Comparison of ENCODE assay signal across 1 cellular context in the genomic region with DNA sequence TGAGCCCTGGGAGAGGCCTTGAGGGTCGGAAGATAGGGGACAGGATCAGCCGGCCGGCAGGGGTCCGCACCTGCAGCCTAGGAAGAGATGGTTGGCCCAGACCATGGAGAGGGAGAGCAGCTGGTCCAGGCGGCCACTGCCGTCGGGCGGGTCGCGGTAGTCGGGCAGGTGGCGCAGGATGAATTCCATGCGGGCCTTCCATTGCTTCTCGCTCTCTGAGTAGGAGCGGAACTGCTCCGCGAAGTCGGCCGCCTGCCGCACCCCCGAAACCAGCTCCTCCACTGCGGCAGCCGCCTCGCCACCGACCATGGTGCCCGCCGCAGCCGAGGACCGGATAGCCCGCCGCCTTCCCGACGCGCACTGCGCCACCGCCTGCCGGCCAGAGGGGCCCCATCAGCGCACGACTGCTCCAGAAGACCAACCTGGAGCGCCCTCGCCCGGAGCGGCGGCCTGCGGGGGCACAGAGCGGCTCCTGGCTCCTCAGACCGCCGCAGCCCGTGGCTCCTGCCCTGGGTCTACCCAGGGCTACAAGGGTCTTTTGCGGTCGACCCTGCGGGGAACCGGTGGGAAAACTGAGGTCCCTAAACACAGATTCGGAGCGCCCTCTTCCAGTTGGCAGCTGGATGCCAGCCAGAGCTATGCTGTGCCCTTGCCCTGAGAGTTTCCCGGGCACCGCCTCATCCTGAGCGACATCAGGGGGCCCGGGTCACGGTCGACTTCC.
TF ChIP-seq lines count a peak whose summit lies in the region.

A gene with protein sequence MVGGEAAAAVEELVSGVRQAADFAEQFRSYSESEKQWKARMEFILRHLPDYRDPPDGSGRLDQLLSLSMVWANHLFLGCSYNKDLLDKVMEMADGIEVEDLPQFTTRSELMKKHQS (minus strand): TSS at position 336 of the 721 bp plus-strand sequence. CDS start 27 bp downstream, at position 309.

TF ChIP-seq in HepG2, 621 proteins besides CTCF, POLR2A, EP300 and RAD21 (continued from another document and continues in another):
- TF ChIP-seq KAT7 (CRISPR knock-in tag; IDR thresholded peaks at IDR 0.05; ENCODE audit: borderline replicate concordance) (peak; percentile 97; the same call in 1 of the 2 replicates), ZBTB1 (CRISPR knock-in tag; IDR thresholded peaks at IDR 0.05; ENCODE audit: borderline replicate concordance) (no peak; the same call in 1 of the 2 replicates), MEIS1 (CRISPR knock-in tag; IDR thresholded peaks at IDR 0.05; ENCODE audit: borderline replicate concordance) (peak; percentile 97), ZNF335 (CRISPR knock-in tag; IDR thresholded peaks at IDR 0.05) (peak; percentile 81; the same call in 1 of the 2 replicates), KLF6 (CRISPR knock-in tag; IDR thresholded peaks at IDR 0.05) (peak; percentile 81), ZNF7 (CRISPR knock-in tag; IDR thresholded peaks at IDR 0.05) (no peak), HOXA5 (CRISPR knock-in tag; IDR thresholded peaks at IDR 0.05) (peak; percentile 90), NFYB (CRISPR knock-in tag; IDR thresholded peaks at IDR 0.05) (no peak), ZSCAN9 (CRISPR knock-in tag; IDR thresholded peaks at IDR 0.05; ENCODE audit: borderline replicate concordance) (peak; percentile 86; the same call in 1 of the 2 replicates), ZNF333 (CRISPR knock-in tag; IDR thresholded peaks at IDR 0.05; ENCODE audit: borderline replicate concordance) (0 out of 2 replicates have a peak, but pooled peaks have one; percentile 25), EEA1 (CRISPR knock-in tag; IDR thresholded peaks at IDR 0.05; ENCODE audit: borderline replicate concordance) (no peak), ZFYVE20 (CRISPR knock-in tag; IDR thresholded peaks at IDR 0.05; ENCODE audit: borderline replicate concordance, low read depth) (peak; percentile 85; the same call in 1 of the 2 replicates), ZNF496 (CRISPR knock-in tag; IDR thresholded peaks at IDR 0.05; ENCODE audit: insufficient replicate concordance) (no peak), PLRG1 (conservative IDR thresholded peaks at IDR 0.05) (no peak), SOX13 (IDR thresholded peaks at IDR 0.05) (no peak; the same call in 1 of the 2 replicates), SOX13 (CRISPR knock-in tag; conservative IDR thresholded peaks at IDR 0.05 in 1 of 2, IDR thresholded peaks at IDR 0.05 in 1 of 2) (peak in 1 of 2 experiments; percentile 67; a peak in 2 of 4 replicates), SYNCRIP (IDR thresholded peaks at IDR 0.05; ENCODE audit: insufficient read depth, low read depth, low read length) (no peak), NCOR1 (IDR thresholded peaks at IDR 0.05; ENCODE audit: borderline replicate concordance, low read length) (no peak; the same call in 1 of the 2 replicates), ESRRA (CRISPR knock-in tag; IDR thresholded peaks at IDR 0.05; ENCODE audit: low read depth) (no peak), NCOA2 (CRISPR knock-in tag; IDR thresholded peaks at IDR 0.05) (peak; percentile 72; the same call in 1 of the 2 replicates), SIN3B (IDR thresholded peaks at IDR 0.05; ENCODE audit: low read length) (peak; percentile 86), THYN1 (CRISPR knock-in tag; IDR thresholded peaks at IDR 0.05; ENCODE audit: borderline replicate concordance, low read depth) (no peak), ZNF878 (CRISPR knock-in tag; IDR thresholded peaks at IDR 0.05) (no peak), TCF12 (IDR thresholded peaks at IDR 0.05) (no peak), TCF12 (CRISPR knock-in tag; IDR thresholded peaks at IDR 0.05) (peak; percentile 73; the same call in 1 of the 2 replicates), ZNF737 (CRISPR knock-in tag; IDR thresholded peaks at IDR 0.05; ENCODE audit: borderline replicate concordance) (no peak; the same call in 1 of the 2 replicates), KLF11 (CRISPR knock-in tag; IDR thresholded peaks at IDR 0.05) (peak; percentile 40; the same call in 1 of the 2 replicates), KAT8 (CRISPR knock-in tag; IDR thresholded peaks at IDR 0.05) (peak; percentile 97), ZNF264 (CRISPR knock-in tag; IDR thresholded peaks at IDR 0.05) (peak; percentile 75; the same call in 1 of the 2 replicates), MED1 (CRISPR knock-in tag; IDR thresholded peaks at IDR 0.05) (peak; percentile 90), ZNF24 (IDR thresholded peaks at IDR 0.05) (0 out of 2 replicates have a peak, but pooled peaks have one; percentile 14), MATR3 (CRISPR knock-in tag; IDR thresholded peaks at IDR 0.05) (no peak), ADNP (CRISPR knock-in tag; IDR thresholded peaks at IDR 0.05) (no peak), MIXL1 (CRISPR knock-in tag; IDR thresholded peaks at IDR 0.05) (peak; percentile 82; the same call in 1 of the 2 replicates), KDM3A (CRISPR knock-in tag; IDR thresholded peaks at IDR 0.05; ENCODE audit: low read depth) (peak; percentile 97), ZNF317 (CRISPR knock-in tag; IDR thresholded peaks at IDR 0.05) (peak; percentile 54; the same call in 1 of the 2 replicates), ZNF292 (CRISPR knock-in tag; IDR thresholded peaks at IDR 0.05; ENCODE audit: borderline replicate concordance, low read depth) (no peak), SETDB1 (CRISPR knock-in tag; IDR thresholded peaks at IDR 0.05; ENCODE audit: borderline replicate concordance) (no peak), PITX1 (CRISPR knock-in tag; IDR thresholded peaks at IDR 0.05) (peak; percentile 65), ZNF10 (CRISPR knock-in tag; IDR thresholded peaks at IDR 0.05; ENCODE audit: borderline replicate concordance, low read depth) (no peak), ZNF33B (CRISPR knock-in tag; IDR thresholded peaks at IDR 0.05) (peak; percentile 85), ZNF598 (CRISPR knock-in tag; IDR thresholded peaks at IDR 0.05; ENCODE audit: borderline replicate concordance) (peak; percentile 85; the same call in 1 of the 2 replicates), ZC3H13 (CRISPR knock-in tag; IDR thresholded peaks at IDR 0.05) (peak; percentile 91)
- TF ChIP-seq, protein P1, sequence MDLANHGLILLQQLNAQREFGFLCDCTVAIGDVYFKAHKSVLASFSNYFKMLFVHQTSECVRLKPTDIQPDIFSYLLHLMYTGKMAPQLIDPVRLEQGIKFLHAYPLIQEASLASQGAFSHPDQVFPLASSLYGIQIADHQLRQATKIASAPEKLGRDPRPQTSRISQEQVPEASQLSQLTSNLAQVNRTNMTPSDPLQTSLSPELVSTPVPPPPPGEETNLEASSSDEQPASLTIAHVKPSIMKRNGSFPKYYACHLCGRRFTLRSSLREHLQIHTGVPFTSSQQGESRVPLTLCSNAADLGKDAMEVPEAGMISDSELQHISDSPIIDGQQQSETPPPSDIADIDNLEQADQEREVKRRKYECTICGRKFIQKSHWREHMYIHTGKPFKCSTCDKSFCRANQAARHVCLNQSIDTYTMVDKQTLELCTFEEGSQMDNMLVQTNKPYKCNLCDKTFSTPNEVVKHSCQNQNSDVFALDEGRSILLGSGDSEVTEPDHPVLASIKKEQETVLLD (CRISPR knock-in tag; IDR thresholded peaks at IDR 0.05; ENCODE audit: low read depth) = peak; percentile 91
- TF ChIP-seq, protein P2, sequence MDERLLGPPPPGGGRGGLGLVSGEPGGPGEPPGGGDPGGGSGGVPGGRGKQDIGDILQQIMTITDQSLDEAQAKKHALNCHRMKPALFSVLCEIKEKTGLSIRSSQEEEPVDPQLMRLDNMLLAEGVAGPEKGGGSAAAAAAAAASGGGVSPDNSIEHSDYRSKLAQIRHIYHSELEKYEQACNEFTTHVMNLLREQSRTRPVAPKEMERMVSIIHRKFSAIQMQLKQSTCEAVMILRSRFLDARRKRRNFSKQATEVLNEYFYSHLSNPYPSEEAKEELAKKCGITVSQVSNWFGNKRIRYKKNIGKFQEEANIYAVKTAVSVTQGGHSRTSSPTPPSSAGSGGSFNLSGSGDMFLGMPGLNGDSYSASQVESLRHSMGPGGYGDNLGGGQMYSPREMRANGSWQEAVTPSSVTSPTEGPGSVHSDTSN (CRISPR knock-in tag; IDR thresholded peaks at IDR 0.05) = no peak
- TF ChIP-seq, protein P3, sequence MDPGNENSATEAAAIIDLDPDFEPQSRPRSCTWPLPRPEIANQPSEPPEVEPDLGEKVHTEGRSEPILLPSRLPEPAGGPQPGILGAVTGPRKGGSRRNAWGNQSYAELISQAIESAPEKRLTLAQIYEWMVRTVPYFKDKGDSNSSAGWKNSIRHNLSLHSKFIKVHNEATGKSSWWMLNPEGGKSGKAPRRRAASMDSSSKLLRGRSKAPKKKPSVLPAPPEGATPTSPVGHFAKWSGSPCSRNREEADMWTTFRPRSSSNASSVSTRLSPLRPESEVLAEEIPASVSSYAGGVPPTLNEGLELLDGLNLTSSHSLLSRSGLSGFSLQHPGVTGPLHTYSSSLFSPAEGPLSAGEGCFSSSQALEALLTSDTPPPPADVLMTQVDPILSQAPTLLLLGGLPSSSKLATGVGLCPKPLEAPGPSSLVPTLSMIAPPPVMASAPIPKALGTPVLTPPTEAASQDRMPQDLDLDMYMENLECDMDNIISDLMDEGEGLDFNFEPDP (CRISPR knock-in tag; conservative IDR thresholded peaks at IDR 0.05) = no peak
- TF ChIP-seq, protein P4, sequence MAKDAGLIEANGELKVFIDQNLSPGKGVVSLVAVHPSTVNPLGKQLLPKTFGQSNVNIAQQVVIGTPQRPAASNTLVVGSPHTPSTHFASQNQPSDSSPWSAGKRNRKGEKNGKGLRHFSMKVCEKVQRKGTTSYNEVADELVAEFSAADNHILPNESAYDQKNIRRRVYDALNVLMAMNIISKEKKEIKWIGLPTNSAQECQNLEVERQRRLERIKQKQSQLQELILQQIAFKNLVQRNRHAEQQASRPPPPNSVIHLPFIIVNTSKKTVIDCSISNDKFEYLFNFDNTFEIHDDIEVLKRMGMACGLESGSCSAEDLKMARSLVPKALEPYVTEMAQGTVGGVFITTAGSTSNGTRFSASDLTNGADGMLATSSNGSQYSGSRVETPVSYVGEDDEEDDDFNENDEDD (CRISPR knock-in tag; IDR thresholded peaks at IDR 0.05; ENCODE audit: borderline replicate concordance) = peak; percentile 96
- TF ChIP-seq, protein P5, sequence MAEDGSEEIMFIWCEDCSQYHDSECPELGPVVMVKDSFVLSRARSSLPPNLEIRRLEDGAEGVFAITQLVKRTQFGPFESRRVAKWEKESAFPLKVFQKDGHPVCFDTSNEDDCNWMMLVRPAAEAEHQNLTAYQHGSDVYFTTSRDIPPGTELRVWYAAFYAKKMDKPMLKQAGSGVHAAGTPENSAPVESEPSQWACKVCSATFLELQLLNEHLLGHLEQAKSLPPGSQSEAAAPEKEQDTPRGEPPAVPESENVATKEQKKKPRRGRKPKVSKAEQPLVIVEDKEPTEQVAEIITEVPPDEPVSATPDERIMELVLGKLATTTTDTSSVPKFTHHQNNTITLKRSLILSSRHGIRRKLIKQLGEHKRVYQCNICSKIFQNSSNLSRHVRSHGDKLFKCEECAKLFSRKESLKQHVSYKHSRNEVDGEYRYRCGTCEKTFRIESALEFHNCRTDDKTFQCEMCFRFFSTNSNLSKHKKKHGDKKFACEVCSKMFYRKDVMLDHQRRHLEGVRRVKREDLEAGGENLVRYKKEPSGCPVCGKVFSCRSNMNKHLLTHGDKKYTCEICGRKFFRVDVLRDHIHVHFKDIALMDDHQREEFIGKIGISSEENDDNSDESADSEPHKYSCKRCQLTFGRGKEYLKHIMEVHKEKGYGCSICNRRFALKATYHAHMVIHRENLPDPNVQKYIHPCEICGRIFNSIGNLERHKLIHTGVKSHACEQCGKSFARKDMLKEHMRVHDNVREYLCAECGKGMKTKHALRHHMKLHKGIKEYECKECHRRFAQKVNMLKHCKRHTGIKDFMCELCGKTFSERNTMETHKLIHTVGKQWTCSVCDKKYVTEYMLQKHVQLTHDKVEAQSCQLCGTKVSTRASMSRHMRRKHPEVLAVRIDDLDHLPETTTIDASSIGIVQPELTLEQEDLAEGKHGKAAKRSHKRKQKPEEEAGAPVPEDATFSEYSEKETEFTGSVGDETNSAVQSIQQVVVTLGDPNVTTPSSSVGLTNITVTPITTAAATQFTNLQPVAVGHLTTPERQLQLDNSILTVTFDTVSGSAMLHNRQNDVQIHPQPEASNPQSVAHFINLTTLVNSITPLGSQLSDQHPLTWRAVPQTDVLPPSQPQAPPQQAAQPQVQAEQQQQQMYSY (CRISPR knock-in tag; IDR thresholded peaks at IDR 0.05) = peak; percentile 55; the same call in 1 of the 2 replicates
- TF ChIP-seq, protein P6, sequence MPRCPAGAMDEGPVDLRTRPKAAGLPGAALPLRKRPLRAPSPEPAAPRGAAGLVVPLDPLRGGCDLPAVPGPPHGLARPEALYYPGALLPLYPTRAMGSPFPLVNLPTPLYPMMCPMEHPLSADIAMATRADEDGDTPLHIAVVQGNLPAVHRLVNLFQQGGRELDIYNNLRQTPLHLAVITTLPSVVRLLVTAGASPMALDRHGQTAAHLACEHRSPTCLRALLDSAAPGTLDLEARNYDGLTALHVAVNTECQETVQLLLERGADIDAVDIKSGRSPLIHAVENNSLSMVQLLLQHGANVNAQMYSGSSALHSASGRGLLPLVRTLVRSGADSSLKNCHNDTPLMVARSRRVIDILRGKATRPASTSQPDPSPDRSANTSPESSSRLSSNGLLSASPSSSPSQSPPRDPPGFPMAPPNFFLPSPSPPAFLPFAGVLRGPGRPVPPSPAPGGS (CRISPR knock-in tag; IDR thresholded peaks at IDR 0.05) = peak; percentile 91
- TF ChIP-seq, protein P7, sequence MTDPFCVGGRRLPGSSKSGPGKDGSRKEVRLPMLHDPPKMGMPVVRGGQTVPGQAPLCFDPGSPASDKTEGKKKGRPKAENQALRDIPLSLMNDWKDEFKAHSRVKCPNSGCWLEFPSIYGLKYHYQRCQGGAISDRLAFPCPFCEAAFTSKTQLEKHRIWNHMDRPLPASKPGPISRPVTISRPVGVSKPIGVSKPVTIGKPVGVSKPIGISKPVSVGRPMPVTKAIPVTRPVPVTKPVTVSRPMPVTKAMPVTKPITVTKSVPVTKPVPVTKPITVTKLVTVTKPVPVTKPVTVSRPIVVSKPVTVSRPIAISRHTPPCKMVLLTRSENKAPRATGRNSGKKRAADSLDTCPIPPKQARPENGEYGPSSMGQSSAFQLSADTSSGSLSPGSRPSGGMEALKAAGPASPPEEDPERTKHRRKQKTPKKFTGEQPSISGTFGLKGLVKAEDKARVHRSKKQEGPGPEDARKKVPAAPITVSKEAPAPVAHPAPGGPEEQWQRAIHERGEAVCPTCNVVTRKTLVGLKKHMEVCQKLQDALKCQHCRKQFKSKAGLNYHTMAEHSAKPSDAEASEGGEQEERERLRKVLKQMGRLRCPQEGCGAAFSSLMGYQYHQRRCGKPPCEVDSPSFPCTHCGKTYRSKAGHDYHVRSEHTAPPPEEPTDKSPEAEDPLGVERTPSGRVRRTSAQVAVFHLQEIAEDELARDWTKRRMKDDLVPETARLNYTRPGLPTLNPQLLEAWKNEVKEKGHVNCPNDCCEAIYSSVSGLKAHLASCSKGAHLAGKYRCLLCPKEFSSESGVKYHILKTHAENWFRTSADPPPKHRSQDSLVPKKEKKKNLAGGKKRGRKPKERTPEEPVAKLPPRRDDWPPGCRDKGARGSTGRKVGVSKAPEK (CRISPR knock-in tag; IDR thresholded peaks at IDR 0.05; ENCODE audit: borderline replicate concordance) = no peak
- TF ChIP-seq, protein P8, sequence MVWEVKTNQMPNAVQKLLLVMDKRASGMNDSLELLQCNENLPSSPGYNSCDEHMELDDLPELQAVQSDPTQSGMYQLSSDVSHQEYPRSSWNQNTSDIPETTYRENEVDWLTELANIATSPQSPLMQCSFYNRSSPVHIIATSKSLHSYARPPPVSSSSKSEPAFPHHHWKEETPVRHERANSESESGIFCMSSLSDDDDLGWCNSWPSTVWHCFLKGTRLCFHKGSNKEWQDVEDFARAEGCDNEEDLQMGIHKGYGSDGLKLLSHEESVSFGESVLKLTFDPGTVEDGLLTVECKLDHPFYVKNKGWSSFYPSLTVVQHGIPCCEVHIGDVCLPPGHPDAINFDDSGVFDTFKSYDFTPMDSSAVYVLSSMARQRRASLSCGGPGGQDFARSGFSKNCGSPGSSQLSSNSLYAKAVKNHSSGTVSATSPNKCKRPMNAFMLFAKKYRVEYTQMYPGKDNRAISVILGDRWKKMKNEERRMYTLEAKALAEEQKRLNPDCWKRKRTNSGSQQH (CRISPR knock-in tag; IDR thresholded peaks at IDR 0.05; ENCODE audit: low read depth) = peak; percentile 88
